8 cellular contexts compared by ENCODE assay signal in genomic region chr4:1289232-1290164, GRCh38. TPM values are rescaled to one million over a fixed set of nuclear protein-coding genes. Genes with fewer than 3 reads are reported as not detected.
DNase-seq lines count a peak whose midpoint lies in the region; ATAC-seq, FAIRE-seq and TF ChIP-seq lines count a peak whose summit lies in the region.

Gene MAEA, plus strand, starts transcription at chr4:1289891. Its CDS starts 23 bp downstream, at chr4:1289914.

- H3K36me3 ChIP-seq in body of pancreas (replicated peaks in 1 of 2; ENCODE audit: insufficient read depth in 1 of 2, low read depth in 2 of 2), result no peaks in the 10 kb centered on the region

- intact Hi-C loops in body of pancreas (cut with DNase I) (no loop called here), sciatic nerve (cut with DNase I) (no loop called here)

- peak; percentile 73 for DNase-seq in NCI-H2107 treated with DMSO at 0.1 percent for 48 hours (lab: John Stamatoyannopoulos, UW; ENCODE audit: unreplicated experiment)
- DNase-seq in body of pancreas, result peak; percentile 96 to 98 (median 97)
- DNase-seq in iPS DF 19.7 (ENCODE audit: low read depth, low spot score), result peak; percentile 89
- peak; percentile 98 for DNase-seq in sciatic nerve (ENCODE audit: low spot score)

- peak; percentile 49 to 77 (median 71) for TF ChIP-seq POLR2A in body of pancreas (IDR thresholded peaks at IDR 0.05)

- ATAC-seq in GM18520 (IDR thresholded peaks at IDR 0.05; ENCODE audit: unreplicated experiment), result peak; percentile 88
- peak; percentile 86 for ATAC-seq in HG03064 (IDR thresholded peaks at IDR 0.05; ENCODE audit: low read depth, unreplicated experiment)
- peak; percentile 98 for ATAC-seq in body of pancreas
- ATAC-seq in sciatic nerve, result peak; percentile 99

- no peaks in the 10 kb centered on the region for H3K27me3 ChIP-seq in body of pancreas

- H3K9me3 ChIP-seq in body of pancreas, result no peaks in the 10 kb centered on the region

- H3K4me1 ChIP-seq in body of pancreas, result peaks cover 40% of the 10 kb centered on the region

- peak within 1 kb of the TSS; percentile 52 to 82 for H3K4me3 ChIP-seq in body of pancreas

- H3K27ac ChIP-seq in 22Rv1 (peak within 1 kb of the TSS; percentile 78), body of pancreas (peak within 1 kb of the TSS; percentile 84 to 95 (median 90))

- TF ChIP-seq CTCF in 22Rv1 (IDR thresholded peaks at IDR 0.05) (no peak), body of pancreas (IDR thresholded peaks at IDR 0.05) (no peak)

- peak; percentile 90 for FAIRE-seq in TTC549 (lab: Jason Lieb, UNC)

- WGBS in body of pancreas, 2 donors, result 1 to 11% methylated on average over 16 to 95 of the region's 95 CpGs

RNA-seq across cellular contexts. Expression of gene MAEA, which starts in this region (rescaled TPM):
- total RNA-seq in body of pancreas (10 to 100 TPM; 68.7 to 88.0 TPM), sciatic nerve (68.6 TPM)

Comparison
In these comparisons a context has a peak if more than half of its experiments do, and no peak if none do; other contexts are left out.
1. Peak in every context shown above with its lines: DNase-seq, ATAC-seq, H3K4me3 ChIP-seq and H3K27ac ChIP-seq.